8 cellular contexts compared by ENCODE assay signal in the genomic region with DNA sequence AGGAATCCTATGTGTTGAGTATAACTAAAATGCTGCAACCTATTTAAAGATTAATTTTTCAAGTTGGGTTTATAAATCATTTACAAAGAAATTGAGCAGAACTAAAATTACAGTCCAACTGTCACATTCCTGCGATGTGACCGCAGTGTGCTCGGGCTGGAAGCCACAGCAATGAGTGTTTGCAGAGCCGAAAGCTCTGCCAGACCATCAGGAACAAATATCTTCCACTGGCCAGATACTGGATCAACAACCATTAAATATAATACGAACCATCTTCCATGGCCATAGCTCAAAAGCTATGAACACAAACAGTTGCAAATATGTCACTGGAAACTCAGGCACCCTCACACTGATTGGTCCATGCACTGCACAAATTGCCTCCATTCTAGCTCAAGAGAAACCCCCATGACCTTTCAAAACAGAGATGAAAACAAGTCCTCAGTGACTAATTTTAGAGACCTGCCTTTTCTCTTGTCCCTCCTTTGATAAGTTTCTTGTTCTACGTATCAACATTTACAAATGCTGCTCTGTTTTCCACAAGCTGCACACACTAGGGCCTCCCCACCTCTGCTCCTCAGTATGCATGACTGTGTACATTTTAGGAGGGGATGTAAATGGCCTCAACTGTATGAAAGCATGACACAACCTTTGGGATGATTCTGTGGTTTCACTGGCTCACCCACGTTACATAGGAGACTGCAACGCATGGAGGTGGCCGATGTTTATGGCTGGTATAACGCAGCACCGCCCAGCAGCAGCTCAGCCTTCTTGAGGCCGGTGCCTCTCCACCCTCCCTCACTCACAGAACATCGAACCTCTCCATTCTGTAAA.
A peak's percentile ranks its signal among the peaks of the same experiment; 100 is the strongest.
DNase-seq lines count a peak whose midpoint lies in the region; ATAC-seq and TF ChIP-seq lines count a peak whose summit lies in the region.

No MANE protein-coding gene starts in this region.

- H3K36me3 ChIP-seq in colonic mucosa: no peaks in the 10 kb centered on the region
- H3K36me3 ChIP-seq in PC-9 (ENCODE audit: low read depth): no peaks in the 10 kb centered on the region

- H3K27me3 Mint-ChIP-seq in CD4-positive, alpha-beta T cell: no peaks in the 10 kb centered on the region
- no peaks in the 10 kb centered on the region for H3K27me3 Mint-ChIP-seq in nephron (ENCODE audit: low read depth)

- H3K27me3 ChIP-seq in CD4-positive, alpha-beta T cell (ENCODE audit: control insufficient read depth, insufficient read depth, low read length): no peaks in the 10 kb centered on the region
- H3K27me3 ChIP-seq in colonic mucosa: no peaks in the 10 kb centered on the region
- no peaks in the 10 kb centered on the region for H3K27me3 ChIP-seq in PC-9 (ENCODE audit: insufficient read depth, low read depth)

- peaks cover 16% of the 10 kb centered on the region for H3K9me3 ChIP-seq in CD4-positive, alpha-beta T cell (ENCODE audit: control insufficient read depth, low read length)
- no peaks in the 10 kb centered on the region for H3K9me3 ChIP-seq in colonic mucosa
- H3K9me3 ChIP-seq in PC-9 (ENCODE audit: insufficient read depth, low read depth): no peaks in the 10 kb centered on the region

- peak in 1 of 10 experiments; percentile 15 for DNase-seq in CD4-positive, alpha-beta T cell
- DNase-seq in NCI-H2029 (lab: John Stamatoyannopoulos, UW) (peak; percentile 85), colonic mucosa (peak; percentile 23), pons (ENCODE audit: low spot score) (no peak), PC-9 (no peak), dermis blood vessel endothelial cell (no peak)

- H3K4me1 Mint-ChIP-seq in CD4-positive, alpha-beta T cell (ENCODE audit: low read depth): peaks cover 14% of the 10 kb centered on the region
- peaks cover 14% of the 10 kb centered on the region for H3K4me1 Mint-ChIP-seq in nephron

- CTCF ChIA-PET in CD4-positive, alpha-beta T cell (lab: Charles Lee): no interaction called here
- CTCF ChIA-PET in PC-9 (lab: Charles Lee): no interaction called here

- H3K79me2 ChIP-seq in PC-9 (ENCODE audit: low read depth): no peaks in the 10 kb centered on the region

- H3K9me2 ChIP-seq in PC-9 (ENCODE audit: insufficient read depth): no peaks in the 10 kb centered on the region

- H2AFZ ChIP-seq in PC-9: no peak overlapping the region

- H3K36me3 Mint-ChIP-seq in CD4-positive, alpha-beta T cell (ENCODE audit: low read depth): peaks cover 7% of the 10 kb centered on the region
- peaks cover 17% of the 10 kb centered on the region for H3K36me3 Mint-ChIP-seq in nephron (ENCODE audit: low read depth)

- H3K4me1 ChIP-seq in colonic mucosa: no peaks in the 10 kb centered on the region
- H3K4me1 ChIP-seq in PC-9 (replicated peaks; ENCODE audit: insufficient read depth): no peaks in the 10 kb centered on the region

- POLR2A ChIA-PET in CD4-positive, alpha-beta T cell (lab: Charles Lee): no interaction called here
- POLR2A ChIA-PET in PC-9 (lab: Charles Lee; ENCODE audit: unreplicated experiment): no interaction called here

- ATAC-seq in CD4-positive, alpha-beta T cell (ENCODE audit: poor library complexity): peak; percentile 74
- no peak for ATAC-seq in HG02981 (IDR thresholded peaks at IDR 0.05; ENCODE audit: unreplicated experiment)

- no peak overlapping the region for H3K4me2 ChIP-seq in PC-9

- H3K27ac Mint-ChIP-seq in CD4-positive, alpha-beta T cell: peak overlapping the region; percentile 75
- H3K27ac Mint-ChIP-seq in nephron: peak overlapping the region; percentile 67 to 81 (median 68)

- H3K9ac ChIP-seq in colonic mucosa (ENCODE audit: low read depth in 2 of 2, low read length in 2 of 2): no peak overlapping the region

- H3K4me3 ChIP-seq in colonic mucosa: no peak overlapping the region
- no peak overlapping the region for H3K4me3 ChIP-seq in PC-9

- intact Hi-C loops in CD4-positive, alpha-beta T cell (cut with DNase I, micrococcal nuclease): no loop called here
- intact Hi-C loops in colonic mucosa (cut with DNase I): loop anchor here (10.0 kb wide), 1 partner anchor 635 kb away; no protein-coding TSS in a partner anchor
- intact Hi-C loops in PC-9 (cut with micrococcal nuclease; ENCODE audit: unreplicated experiment): no loop called here

- no peaks in the 10 kb centered on the region for H4K20me1 ChIP-seq in PC-9 (ENCODE audit: insufficient read depth)

- peaks cover 5% of the 10 kb centered on the region for H3K9me3 Mint-ChIP-seq in CD4-positive, alpha-beta T cell
- H3K9me3 Mint-ChIP-seq in nephron: peaks cover 17% of the 10 kb centered on the region

- BruUV-seq in PC-9 (replicated peaks; lab: Mats Ljungman, UMichigan): no TSS peak

- no peak for TF ChIP-seq CTCF in CD4-positive, alpha-beta T cell (IDR thresholded peaks at IDR 0.05)
- TF ChIP-seq CTCF in colonic mucosa (IDR thresholded peaks at IDR 0.05) (no peak), nephron (IDR thresholded peaks at IDR 0.05; ENCODE audit: unreplicated experiment in 3 of 3) (no peak), PC-9 (conservative IDR thresholded peaks at IDR 0.05) (no peak)

- no peak overlapping the region for H3K4me3 Mint-ChIP-seq in CD4-positive, alpha-beta T cell
- H3K4me3 Mint-ChIP-seq in nephron: no peak overlapping the region

- no peaks in the 10 kb centered on the region for H3F3A ChIP-seq in PC-9 (ENCODE audit: insufficient read depth, low read depth)

- H3K27ac ChIP-seq in CD4-positive, alpha-beta T cell (ENCODE audit: low read depth, low read length): no peak overlapping the region
- H3K27ac ChIP-seq in colonic mucosa (no peak overlapping the region), PC-9 (no peak overlapping the region)

Comparison
In these comparisons a context has a peak if more than half of its experiments do, and no peak if none do; other contexts are left out.
1. DNase-seq: peak in NCI-H2029 (single experiment) and colonic mucosa (single experiment); none in pons (single experiment), PC-9 (0 of 2) and dermis blood vessel endothelial cell (single experiment).